ENCODE assay signal across 8 cellular contexts in the genomic region with DNA sequence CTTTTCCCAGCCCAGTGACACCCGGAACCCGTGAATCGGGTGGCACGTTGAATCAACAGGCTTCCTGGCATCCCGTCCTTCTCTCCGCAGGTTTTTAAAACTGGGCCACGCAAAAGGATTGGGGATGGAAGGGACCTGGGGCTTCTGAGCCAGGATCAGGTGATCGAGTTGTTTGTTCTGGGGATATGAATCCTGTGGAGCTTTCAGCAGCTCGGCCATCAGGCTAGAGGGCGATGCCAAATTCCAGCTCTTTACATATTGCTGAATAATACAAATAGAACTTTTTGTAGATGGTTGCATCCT. TPM values are rescaled to one million over a fixed set of nuclear protein-coding genes. Genes with fewer than 3 reads are reported as not detected.
DNase-seq lines count a peak whose midpoint lies in the region; ATAC-seq, FAIRE-seq and TF ChIP-seq lines count a peak whose summit lies in the region.

No MANE protein-coding gene starts in this region.

- peak overlapping the region; percentile 94 to 96 for H3K27ac ChIP-seq in A549

- peak overlapping the region; percentile 74 for H3K4me3 ChIP-seq in A549
- H3K4me3 ChIP-seq in HFF-Myc (replicated peaks; ENCODE audit: low read depth, low read length): peak overlapping the region; percentile 91
- peak overlapping the region; percentile 85 for H3K4me3 ChIP-seq in mucosa of descending colon

- peaks cover 4% of the 10 kb centered on the region for H3K36me3 ChIP-seq in mucosa of descending colon (ENCODE audit: low read depth)

- DNase-seq in A549 (ENCODE audit: low read depth in 1 of 2, low spot score in 1 of 2): no peak
- no peak for DNase-seq in HFF-Myc (ENCODE audit: extremely low read depth, low read depth)
- no peak for DNase-seq in mucosa of descending colon
- DNase-seq in retina: no peak
- no peak for DNase-seq in stimulated activated CD8-positive, alpha-beta memory T cell treated with anti-CD3 and anti-CD28 coated beads, Interleukin-4, amount 100 ng/mL, for 48 hours
- DNase-seq in NCI-H1105 (lab: John Stamatoyannopoulos, UW): no peak

- POLR2A ChIA-PET in A549 (lab: Yijun Ruan, JAX): interaction anchor here (1.0 to 2.4 kb wide), 9 partner anchors 10 to 57 kb away, joined by 3 to 41 read pairs (median 9); a partner anchor contains a TSS

- ATAC-seq in A549 (peak; percentile 38; a peak in 4 of 6 replicates), mucosa of descending colon (no peak), HG03097 (IDR thresholded peaks at IDR 0.05; ENCODE audit: low FRiP score, unreplicated experiment) (no peak)

- intact Hi-C loops in mucosa of descending colon (cut with DNase I, micrococcal nuclease): no loop called here

- peaks cover 0 to 20% (median 5%) of the 10 kb centered on the region in 5 experiments for H3K9me3 Mint-ChIP-seq in brain

- no peak for TF ChIP-seq POLR2A in A549 (IDR thresholded peaks at IDR 0.05; ENCODE audit: low read length)

- H3K4me1 Mint-ChIP-seq in brain: peaks cover 59% of the 10 kb centered on the region

- peaks cover 9% of the 10 kb centered on the region for H3K27me3 Mint-ChIP-seq in brain

- H3K36me3 Mint-ChIP-seq in brain: peaks cover 72% of the 10 kb centered on the region

- 3% methylated on average over 10 of the region's 10 CpGs for WGBS in A549 (ENCODE audit: missing lambda C conversion rate)

- CTCF ChIA-PET in A549 (lab: Yijun Ruan, JAX): interaction anchor here (1.1 to 7.1 kb wide), 9 partner anchors 9 to 141 kb away, joined by 3 to 81 read pairs (median 4); a partner anchor contains a TSS

- TF ChIP-seq CTCF in A549 (IDR thresholded peaks at IDR 0.05) (no peak), HFF-Myc (IDR thresholded peaks at IDR 0.05; ENCODE audit: low read depth, low read length, missing control alignments) (no peak), brain (conservative IDR thresholded peaks at IDR 0.05) (no peak), mucosa of descending colon (IDR thresholded peaks at IDR 0.05) (no peak)

- no peak for TF ChIP-seq RAD21 in A549 (conservative IDR thresholded peaks at IDR 0.05 in 1 of 2, IDR thresholded peaks at IDR 0.05 in 1 of 2)

- H3K27ac Mint-ChIP-seq in brain: peak overlapping the region; percentile 99 to 100 (median 100)

- H3K4me2 ChIP-seq in A549: peak overlapping the region; percentile 85

- no peak for FAIRE-seq in A549 (lab: Jason Lieb, UNC)

- TF ChIP-seq EP300 in A549 (IDR thresholded peaks at IDR 0.05): no peak

- peaks cover 31% of the 10 kb centered on the region for H3K4me1 ChIP-seq in A549
- H3K4me1 ChIP-seq in mucosa of descending colon (ENCODE audit: low read depth): peaks cover 32% of the 10 kb centered on the region

- peak overlapping the region; percentile 98 to 100 (median 100) for H3K4me3 Mint-ChIP-seq in brain

- H3K9me3 ChIP-seq in A549 (no peaks in the 10 kb centered on the region), mucosa of descending colon (no peaks in the 10 kb centered on the region)

TF ChIP-seq in A549, 52 proteins besides CTCF, POLR2A, EP300 and RAD21:
- TF ChIP-seq HOXB5 (CRISPR knock-in tag; IDR thresholded peaks at IDR 0.05): 0 out of 2 replicates have a peak, but pooled peaks have one; percentile 31
- TF ChIP-seq, protein P1, sequence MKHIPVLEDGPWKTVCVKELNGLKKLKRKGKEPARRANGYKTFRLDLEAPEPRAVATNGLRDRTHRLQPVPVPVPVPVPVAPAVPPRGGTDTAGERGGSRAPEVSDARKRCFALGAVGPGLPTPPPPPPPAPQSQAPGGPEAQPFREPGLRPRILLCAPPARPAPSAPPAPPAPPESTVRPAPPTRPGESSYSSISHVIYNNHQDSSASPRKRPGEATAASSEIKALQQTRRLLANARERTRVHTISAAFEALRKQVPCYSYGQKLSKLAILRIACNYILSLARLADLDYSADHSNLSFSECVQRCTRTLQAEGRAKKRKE (CRISPR knock-in tag; IDR thresholded peaks at IDR 0.05; ENCODE audit: low read depth): no peak
- TF ChIP-seq MAZ (IDR thresholded peaks at IDR 0.05; ENCODE audit: borderline replicate concordance, low read depth, low read length): no peak
- TF ChIP-seq RCOR1 (IDR thresholded peaks at IDR 0.05; ENCODE audit: low read depth, low read length): no peak
- TF ChIP-seq FOXS1 (CRISPR knock-in tag; IDR thresholded peaks at IDR 0.05): no peak
- TF ChIP-seq HOXA7 (CRISPR knock-in tag; IDR thresholded peaks at IDR 0.05): peak; percentile 59; the same call in 1 of the 2 replicates
- TF ChIP-seq ESRRA (IDR thresholded peaks at IDR 0.05; ENCODE audit: borderline replicate concordance, low read length): no peak
- no peak for TF ChIP-seq BHLHE40 (IDR thresholded peaks at IDR 0.05; ENCODE audit: low read depth, low read length)
- 0 out of 2 replicates have a peak, but pooled peaks have one; percentile 24 for TF ChIP-seq FOSB (CRISPR knock-in tag; IDR thresholded peaks at IDR 0.05)
- TF ChIP-seq NPAS2 (CRISPR knock-in tag; IDR thresholded peaks at IDR 0.05; ENCODE audit: borderline replicate concordance): no peak
- TF ChIP-seq, protein P2, sequence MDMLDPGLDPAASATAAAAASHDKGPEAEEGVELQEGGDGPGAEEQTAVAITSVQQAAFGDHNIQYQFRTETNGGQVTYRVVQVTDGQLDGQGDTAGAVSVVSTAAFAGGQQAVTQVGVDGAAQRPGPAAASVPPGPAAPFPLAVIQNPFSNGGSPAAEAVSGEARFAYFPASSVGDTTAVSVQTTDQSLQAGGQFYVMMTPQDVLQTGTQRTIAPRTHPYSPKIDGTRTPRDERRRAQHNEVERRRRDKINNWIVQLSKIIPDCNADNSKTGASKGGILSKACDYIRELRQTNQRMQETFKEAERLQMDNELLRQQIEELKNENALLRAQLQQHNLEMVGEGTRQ (IDR thresholded peaks at IDR 0.05): peak; percentile 16; the same call in 1 of the 2 replicates
- TF ChIP-seq JUNB (IDR thresholded peaks at IDR 0.05): no peak

RNA-seq across cellular contexts. Expression of a gene that starts 0.5 kb away (rescaled TPM):
- polyA plus RNA-seq in A549 (2011; rRNA removed): 51.4 and 61.0 TPM in 2 replicates
- 31.6 and 35.1 TPM in 2 replicates for polyA plus RNA-seq in A549 (2012; cell fraction: cytosol; rRNA removed)
- polyA plus RNA-seq in A549 (2012; cell fraction: nucleus; rRNA removed): 84.2 and 106 TPM in 2 replicates
- 63.8 to 64.6 TPM (median 64.2 TPM) in 3 replicates for polyA plus RNA-seq in A549 (2017; fragmentation: RNase III; extraction: RNeasy Plus Mini Kit Qiagen cat#74134 plus additional on column Dnase treatment)
- polyA minus RNA-seq in A549 (2011; rRNA and poly(A)+ RNA removed): 108 and 110 TPM in 2 replicates
- 55.5 TPM for polyA plus RNA-seq in brain (ENCODE audit: insufficient read depth, low read depth, low replicate concordance)
- total RNA-seq in mucosa of descending colon: 10 to 100 TPM; 47.8 to 97.7 (median 60.7) TPM

RNA-seq across cellular contexts. Expression of a gene that starts 0.8 kb away (rescaled TPM):
- polyA plus RNA-seq in A549 (2011; rRNA removed) (87.9 and 113 TPM in 2 replicates), A549 (2017; fragmentation: RNase III; extraction: RNeasy Plus Mini Kit Qiagen cat#74134 plus additional on column Dnase treatment) (86.0 to 96.4 TPM (median 93.8 TPM) in 3 replicates), brain (ENCODE audit: insufficient read depth, low read depth, low replicate concordance) (76.1 TPM)
- 89.5 and 89.9 TPM in 2 replicates for polyA plus RNA-seq in A549 (2012; cell fraction: cytosol; rRNA removed)
- polyA plus RNA-seq in A549 (2012; cell fraction: nucleus; rRNA removed): 60.5 and 70.9 TPM in 2 replicates
- 56.7 and 67.0 TPM in 2 replicates for polyA minus RNA-seq in A549 (2011; rRNA and poly(A)+ RNA removed)
- 10 to 100 TPM; 55.0 to 67.5 (median 56.3) TPM for total RNA-seq in mucosa of descending colon

RNA-seq across cellular contexts. Expression of a gene that starts 17.5 kb away (rescaled TPM):
- polyA plus RNA-seq in A549 (2011; rRNA removed) (150 and 243 TPM in 2 replicates), A549 (2017; fragmentation: RNase III; extraction: RNeasy Plus Mini Kit Qiagen cat#74134 plus additional on column Dnase treatment) (78.8 to 81.1 TPM (median 79.8 TPM) in 3 replicates), brain (ENCODE audit: insufficient read depth, low read depth, low replicate concordance) (68.7 TPM)
- 42.7 and 55.5 TPM in 2 replicates for polyA plus RNA-seq in A549 (2012; cell fraction: cytosol; rRNA removed)
- polyA plus RNA-seq in A549 (2012; cell fraction: nucleus; rRNA removed): 65.3 and 85.0 TPM in 2 replicates
- polyA minus RNA-seq in A549 (2011; rRNA and poly(A)+ RNA removed): 576 and 685 TPM in 2 replicates
- 100 to 1,000 TPM; 131 to 159 (median 134) TPM for total RNA-seq in mucosa of descending colon

RNA-seq across cellular contexts. Expression of a gene that starts 48.5 kb away (rescaled TPM):
- 18.7 and 22.0 TPM in 2 replicates for polyA plus RNA-seq in A549 (2011; rRNA removed)
- polyA plus RNA-seq in A549 (2012; cell fraction: cytosol; rRNA removed): 7.5 and 9.0 TPM in 2 replicates
- 39.4 and 70.0 TPM in 2 replicates for polyA plus RNA-seq in A549 (2012; cell fraction: nucleus; rRNA removed)
- 5.6 to 6.6 TPM (median 5.8 TPM) in 3 replicates for polyA plus RNA-seq in A549 (2017; fragmentation: RNase III; extraction: RNeasy Plus Mini Kit Qiagen cat#74134 plus additional on column Dnase treatment)
- 15.4 and 22.7 TPM in 2 replicates for polyA minus RNA-seq in A549 (2011; rRNA and poly(A)+ RNA removed)
- 2.7 TPM for polyA plus RNA-seq in brain (ENCODE audit: insufficient read depth, low read depth, low replicate concordance)
- total RNA-seq in mucosa of descending colon: 10 to 100 TPM; 10.0 to 15.1 (median 11.1) TPM

RNA-seq across cellular contexts. Expression of a gene that starts 49.2 kb away (rescaled TPM):
- polyA plus RNA-seq in A549 (2011; rRNA removed) (3.8 and 4.0 TPM in 2 replicates), A549 (2017; fragmentation: RNase III; extraction: RNeasy Plus Mini Kit Qiagen cat#74134 plus additional on column Dnase treatment) (2.5 to 4.9 TPM (median 4.2 TPM) in 3 replicates), brain (ENCODE audit: insufficient read depth, low read depth, low replicate concordance) (8.8 TPM)
- 4.9 and 5.3 TPM in 2 replicates for polyA plus RNA-seq in A549 (2012; cell fraction: cytosol; rRNA removed)
- 20.2 and 24.0 TPM in 2 replicates for polyA plus RNA-seq in A549 (2012; cell fraction: nucleus; rRNA removed)
- 2.0 and 3.1 TPM in 2 replicates for polyA minus RNA-seq in A549 (2011; rRNA and poly(A)+ RNA removed)
- total RNA-seq in mucosa of descending colon: 1 to 10 TPM; 1.3 to 2.0 (median 1.8) TPM

Comparison
In these comparisons a context has a peak if more than half of its experiments do, and no peak if none do; other contexts are left out.
1. ATAC-seq: peak in A549 (2 of 2); none in mucosa of descending colon (single experiment) and HG03097 (single experiment).
2. Peak in every context shown above with its lines, with median percentiles within 50 percentile points of each other: H3K4me3 ChIP-seq.